20 cellular contexts compared by ENCODE assay signal in genomic region chr16:79609861-79610260, GRCh38. TPM values are rescaled to one million over a fixed set of nuclear protein-coding genes. Genes with fewer than 3 reads are reported as not detected.
DNase-seq lines count a peak whose midpoint lies in the region; ATAC-seq and TF ChIP-seq lines count a peak whose summit lies in the region.
"Had no signal": no experiment of that assay in that cellular context is flagged by ENCODE, and none has a peak within 500 bp of the region (broad histone marks: within the 10 kb centered on the region; RNA-seq: fewer than 3 reads in every experiment).

No MANE protein-coding gene starts in this region.

- in situ Hi-C loops in gastrocnemius medialis (cut with MboI; ENCODE audit: low sequenced_read_pairs in 4 of 4), result loop anchor here (10.0 to 25.0 kb wide), 7 partner anchors 673 to 1498 kb away; no protein-coding TSS in a partner anchor

- CTCF ChIA-PET in activated CD4-positive, alpha-beta T cell treated with anti-CD3 and anti-CD28 coated beads for 36 hours (lab: Charles Lee), result interaction anchor here (2.2 kb wide), 1 partner anchor 9 kb away, joined by 6 read pairs; the partner anchor contains the start of gene MAF
- CTCF ChIA-PET in activated CD4-positive, alpha-beta T cell treated with anti-CD3 and anti-CD28 coated beads, Interleukin-2, amount 10 ng/mL, durations not matched to agents 7 days and 5 days (lab: Charles Lee), result no interaction called here

- peaks cover 27% of the 10 kb centered on the region for H3K4me1 Mint-ChIP-seq in activated CD4-positive, alpha-beta T cell treated with anti-CD3 and anti-CD28 coated beads for 36 hours
- H3K4me1 Mint-ChIP-seq in activated CD4-positive, alpha-beta T cell treated with anti-CD3 and anti-CD28 coated beads, Interleukin-2, amount 10 ng/mL, durations not matched to agents 7 days and 5 days, result peaks cover 14% of the 10 kb centered on the region

- peak overlapping the region; percentile 29 for H3K27ac ChIP-seq in suprapubic skin
- H3K27ac ChIP-seq in gastrocnemius medialis, result no peak overlapping the region
- H3K27ac ChIP-seq: 22Rv1, PC-9 had no signal

- no peak for TF ChIP-seq POLR2A in suprapubic skin (IDR thresholded peaks at IDR 0.05)
- no peak for TF ChIP-seq POLR2A in gastrocnemius medialis (IDR thresholded peaks at IDR 0.05)

- no peak overlapping the region for H3K4me3 Mint-ChIP-seq in activated CD4-positive, alpha-beta T cell treated with anti-CD3 and anti-CD28 coated beads for 36 hours
- no peak overlapping the region for H3K4me3 Mint-ChIP-seq in activated CD4-positive, alpha-beta T cell treated with anti-CD3 and anti-CD28 coated beads, Interleukin-2, amount 10 ng/mL, durations not matched to agents 7 days and 5 days
- H3K4me3 Mint-ChIP-seq: CD14-positive monocyte, H9 had no signal

- no peaks in the 10 kb centered on the region for H3K9me3 ChIP-seq in suprapubic skin
- H3K9me3 ChIP-seq in gastrocnemius medialis, result no peaks in the 10 kb centered on the region

- no peaks in the 10 kb centered on the region for H3K9me3 Mint-ChIP-seq in activated CD4-positive, alpha-beta T cell treated with anti-CD3 and anti-CD28 coated beads for 36 hours (ENCODE audit: low read depth)
- H3K9me3 Mint-ChIP-seq in activated CD4-positive, alpha-beta T cell treated with anti-CD3 and anti-CD28 coated beads, Interleukin-2, amount 10 ng/mL, durations not matched to agents 7 days and 5 days, result no peaks in the 10 kb centered on the region
- H3K9me3 Mint-ChIP-seq: CD14-positive monocyte, H9 had no signal

- no peaks in the 10 kb centered on the region for H3K36me3 Mint-ChIP-seq in activated CD4-positive, alpha-beta T cell treated with anti-CD3 and anti-CD28 coated beads for 36 hours (ENCODE audit: low read depth)
- no peaks in the 10 kb centered on the region for H3K36me3 Mint-ChIP-seq in activated CD4-positive, alpha-beta T cell treated with anti-CD3 and anti-CD28 coated beads, Interleukin-2, amount 10 ng/mL, durations not matched to agents 7 days and 5 days (ENCODE audit: low read depth)
- H3K36me3 Mint-ChIP-seq: CD14-positive monocyte had no signal

- intact Hi-C loops in activated CD4-positive, alpha-beta T cell treated with anti-CD3 and anti-CD28 coated beads for 36 hours (cut with DNase I, micrococcal nuclease), result loop anchor here (5.0 to 10.0 kb wide), 6 partner anchors 147 to 1485 kb away; no protein-coding TSS in a partner anchor
- intact Hi-C loops in gastrocnemius medialis (cut with DNase I; ENCODE audit: low total_unique reads), result loop anchor here (10.0 kb wide), 1 partner anchor 325 kb away; no protein-coding TSS in a partner anchor

- TF ChIP-seq CTCF in suprapubic skin (IDR thresholded peaks at IDR 0.05) (no peak), gastrocnemius medialis (IDR thresholded peaks at IDR 0.05 in 4 of 5, conservative IDR thresholded peaks at IDR 0.05 in 1 of 5) (no peak)

- no peaks in the 10 kb centered on the region for H3K36me3 ChIP-seq in suprapubic skin
- H3K36me3 ChIP-seq in gastrocnemius medialis, result no peaks in the 10 kb centered on the region

- POLR2A ChIA-PET in activated CD4-positive, alpha-beta T cell treated with anti-CD3 and anti-CD28 coated beads for 36 hours (lab: Charles Lee), result no interaction called here
- POLR2A ChIA-PET in activated CD4-positive, alpha-beta T cell treated with anti-CD3 and anti-CD28 coated beads, Interleukin-2, amount 10 ng/mL, durations not matched to agents 7 days and 5 days (lab: Charles Lee), result no interaction called here

- H3K27me3 ChIP-seq in suprapubic skin, result no peaks in the 10 kb centered on the region
- no peaks in the 10 kb centered on the region for H3K27me3 ChIP-seq in gastrocnemius medialis

- TF ChIP-seq EP300 in suprapubic skin (IDR thresholded peaks at IDR 0.05), result no peak

- no peak overlapping the region for H3K4me3 ChIP-seq in suprapubic skin
- H3K4me3 ChIP-seq in gastrocnemius medialis, result no peak overlapping the region
- H3K4me3 ChIP-seq: K562, PC-9 had no signal

- peaks cover 51% of the 10 kb centered on the region for H3K4me1 ChIP-seq in suprapubic skin
- peaks cover 13 to 17% of the 10 kb centered on the region in 2 donors for H3K4me1 ChIP-seq in gastrocnemius medialis

- ATAC-seq in activated CD4-positive, alpha-beta T cell treated with anti-CD3 and anti-CD28 coated beads for 36 hours, result peak; percentile 23
- ATAC-seq in GM18511 (IDR thresholded peaks at IDR 0.05; ENCODE audit: unreplicated experiment) (no peak), gastrocnemius medialis (no peak)
- ATAC-seq: K562 had no signal

- WGBS in suprapubic skin, result 61% methylated on average over 7 of the region's 7 CpGs

- H3K27ac Mint-ChIP-seq in activated CD4-positive, alpha-beta T cell treated with anti-CD3 and anti-CD28 coated beads for 36 hours, result no peak overlapping the region
- no peak overlapping the region for H3K27ac Mint-ChIP-seq in activated CD4-positive, alpha-beta T cell treated with anti-CD3 and anti-CD28 coated beads, Interleukin-2, amount 10 ng/mL, durations not matched to agents 7 days and 5 days
- H3K27ac Mint-ChIP-seq: H9 had no signal

- peak; percentile 51 for DNase-seq in activated CD4-positive, alpha-beta T cell treated with anti-CD3 and anti-CD28 coated beads for 36 hours
- DNase-seq in activated CD4-positive, alpha-beta T cell treated with anti-CD3 and anti-CD28 coated beads, Interleukin-2, amount 10 ng/mL, durations not matched to agents 7 days and 5 days, result no peak
- DNase-seq in stimulated activated CD4-positive, alpha-beta T cell treated with anti-CD3 and anti-CD28 coated beads, Interleukin-4, amount 100 ng/mL, for 1 hour, result peak; percentile 22
- DNase-seq in stimulated activated CD4-positive, alpha-beta T cell treated with anti-CD3 and anti-CD28 coated beads, Interleukin-1b, Interleukin-23, amount 100 ng/mL, for 48 hours, result no peak
- DNase-seq in glomerular visceral epithelial cell (ENCODE audit: extremely low spot score) (peak; percentile 39), suprapubic skin (ENCODE audit: low spot score in 2 of 2) (no peak), gastrocnemius medialis (no peak)
- DNase-seq: Calu3, GF-D8, H9, MV-4-11, NCI-H187, NCI-H2107, NCI-H524, NCI-H82, PC-9 had no signal

- peaks cover 17% of the 10 kb centered on the region for H3K27me3 Mint-ChIP-seq in activated CD4-positive, alpha-beta T cell treated with anti-CD3 and anti-CD28 coated beads for 36 hours
- peaks cover 23% of the 10 kb centered on the region for H3K27me3 Mint-ChIP-seq in activated CD4-positive, alpha-beta T cell treated with anti-CD3 and anti-CD28 coated beads, Interleukin-2, amount 10 ng/mL, durations not matched to agents 7 days and 5 days

RNA-seq across cellular contexts. Expression of gene MAF, which starts 9.3 kb away (rescaled TPM):
- 10 to 100 TPM; 66.9 to 71.4 TPM for total RNA-seq in activated CD4-positive, alpha-beta T cell treated with anti-CD3 and anti-CD28 coated beads for 36 hours
- total RNA-seq in activated CD4-positive, alpha-beta T cell treated with anti-CD3 and anti-CD28 coated beads, Interleukin-2, amount 10 ng/mL, durations not matched to agents 7 days and 5 days, result 10 to 100 TPM; 34.4 TPM
- total RNA-seq in suprapubic skin (100 to 1,000 TPM in 3 of 4 donors, 10 to 100 TPM in 1; 83.6 to 135 (median 114) TPM), gastrocnemius medialis (10 to 100 TPM; 10.9 to 46.7 (median 32.5) TPM)
- total RNA-seq: PC-9 had no signal

Comparison
In these comparisons a context has a peak if more than half of its experiments do, and no peak if none do; other contexts are left out.
1. DNase-seq: peak in activated CD4-positive, alpha-beta T cell treated with anti-CD3 and anti-CD28 coated beads for 36 hours (single experiment), stimulated activated CD4-positive, alpha-beta T cell treated with anti-CD3 and anti-CD28 coated beads, Interleukin-4, amount 100 ng/mL, for 1 hour (single experiment) and glomerular visceral epithelial cell (single experiment); none in activated CD4-positive, alpha-beta T cell treated with anti-CD3 and anti-CD28 coated beads, Interleukin-2, amount 10 ng/mL, durations not matched to agents 7 days and 5 days (single experiment), stimulated activated CD4-positive, alpha-beta T cell treated with anti-CD3 and anti-CD28 coated beads, Interleukin-1b, Interleukin-23, amount 100 ng/mL, for 48 hours (single experiment), suprapubic skin (0 of 2) and gastrocnemius medialis (0 of 2).